ENCODE assay signal across 22 cellular contexts in the genomic region with DNA sequence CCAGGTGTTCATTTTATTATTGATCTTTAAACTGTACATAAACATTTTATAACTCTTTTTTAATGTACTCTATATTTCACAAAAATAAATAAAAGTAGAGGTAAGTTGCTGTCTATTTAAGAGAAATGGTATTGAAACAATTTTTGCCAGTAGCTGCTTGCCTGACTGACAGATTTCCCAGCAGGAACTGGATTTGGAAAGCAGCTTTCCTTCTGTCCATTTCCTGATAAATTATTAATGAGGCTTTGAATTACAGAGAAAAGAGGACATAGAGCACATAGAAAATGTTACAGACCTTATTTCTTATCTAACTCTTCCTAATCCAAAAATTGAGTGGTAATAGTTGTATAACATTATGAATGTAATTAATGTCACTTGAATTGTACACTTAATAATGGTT.
A peak's percentile ranks its signal among the peaks of the same experiment; 100 is the strongest.
DNase-seq lines count a peak whose midpoint lies in the region; ATAC-seq, FAIRE-seq and TF ChIP-seq lines count a peak whose summit lies in the region.
"Had no signal": no experiment of that assay in that cellular context is flagged by ENCODE, and none has a peak within 500 bp of the region (broad histone marks: within the 10 kb centered on the region; RNA-seq: fewer than 3 reads in every experiment).

No MANE protein-coding gene starts in this region.

- no peak for TF ChIP-seq CTCF in D721Med (IDR thresholded peaks at IDR 0.05; ENCODE audit: insufficient read depth, missing control alignments)

- peaks cover 85% of the 10 kb centered on the region for H3K79me2 ChIP-seq in GM23248 (ENCODE audit: insufficient read depth)

- H3F3A ChIP-seq in GM23248 (ENCODE audit: insufficient read depth) = peaks cover 82% of the 10 kb centered on the region

- peak; percentile 33 for DNase-seq in NCI-H748 (lab: John Stamatoyannopoulos, UW; ENCODE audit: unreplicated experiment)
- no peak for DNase-seq in NCI-H748 treated with DMSO at 0.1 percent for 48 hours (lab: John Stamatoyannopoulos, UW)
- DNase-seq in GM23248 = no peak
- peak; percentile 70 for DNase-seq in SK-N-MC (ENCODE audit: low read depth, low spot score)
- DNase-seq in kidney glomerular epithelial cell (lab: John Stamatoyannopoulos, UW) = no peak
- DNase-seq in D721Med (ENCODE audit: insufficient read length, low spot score) = no peak
- no peak for DNase-seq in right cardiac atrium
- DNase-seq in SIG-M5 (lab: John Stamatoyannopoulos, UW) = no peak
- DNase-seq: CD4-positive, alpha-beta memory T cell; Karpas-422; MM.1S; NCI-H1105 treated with DMSO at 0.1 percent for 48 hours; NCI-H1694 treated with DMSO at 0.1 percent for 48 hours; NCI-H345; NCI-H526; NK-92 treated with Interleukin-12 subunit alpha and Interleukin-12 subunit beta, amount 100 ng/mL, for 24 hours; Peyer's patch had no signal

- no peaks in the 10 kb centered on the region for H3K9me2 ChIP-seq in GM23248 (ENCODE audit: insufficient read depth)

- no peaks in the 10 kb centered on the region for H3K9me3 ChIP-seq in GM23248 (ENCODE audit: low read depth)
- H3K9me3 ChIP-seq in SK-N-MC (ENCODE audit: low read depth, low read length) = no peaks in the 10 kb centered on the region
- H3K9me3 ChIP-seq in right cardiac atrium (ENCODE audit: control insufficient read depth, low read length) = no peaks in the 10 kb centered on the region
- H3K9me3 ChIP-seq: BLaER1, Peyer's patch had no signal

- H3K4me2 ChIP-seq in GM23248 (ENCODE audit: unreplicated experiment) = no peak overlapping the region
- H3K4me2 ChIP-seq: BLaER1 had no signal

- intact Hi-C loops in right cardiac atrium (cut with DNase I) = no loop called here

- no peaks in the 10 kb centered on the region for H4K20me1 ChIP-seq in GM23248 (ENCODE audit: insufficient read depth)
- H4K20me1 ChIP-seq: BLaER1 had no signal

- no peak overlapping the region for H3K4me3 ChIP-seq in GM23248
- peak overlapping the region; percentile 34 for H3K4me3 ChIP-seq in SK-N-MC
- no peak overlapping the region for H3K4me3 ChIP-seq in right cardiac atrium (ENCODE audit: low read length)
- H3K4me3 ChIP-seq: BLaER1, Peyer's patch had no signal

- FAIRE-seq in D721Med (lab: Jason Lieb, UNC) = no peak
- FAIRE-seq: A204.1, GM12892 had no signal

- ATAC-seq in right cardiac atrium = no peak
- ATAC-seq: Right ventricle myocardium inferior had no signal

- H3K27me3 ChIP-seq in GM23248 (replicated peaks; ENCODE audit: insufficient read depth) (no peaks in the 10 kb centered on the region), right cardiac atrium (ENCODE audit: control insufficient read depth, insufficient read depth) (no peaks in the 10 kb centered on the region)
- H3K27me3 ChIP-seq: BLaER1, Peyer's patch had no signal

- H3K27ac ChIP-seq in GM23248 (peak overlapping the region; percentile 29), SK-N-MC (peak overlapping the region; percentile 22; the same call in 1 of the 2 replicates), right cardiac atrium (ENCODE audit: low read length) (no peak overlapping the region)
- H3K27ac ChIP-seq: BLaER1, HL-60, Peyer's patch had no signal

- H2AFZ ChIP-seq in GM23248 = no peak overlapping the region

- peaks cover 62% of the 10 kb centered on the region for H3K4me1 ChIP-seq in GM23248 (ENCODE audit: insufficient read depth)
- no peaks in the 10 kb centered on the region for H3K4me1 ChIP-seq in right cardiac atrium (ENCODE audit: control insufficient read depth, insufficient read depth, low read length)
- H3K4me1 ChIP-seq: BLaER1, Peyer's patch had no signal

- H3K36me3 ChIP-seq in GM23248 (ENCODE audit: low read depth) (peaks cover 44% of the 10 kb centered on the region), SK-N-MC (ENCODE audit: insufficient read depth, low read length) (no peaks in the 10 kb centered on the region)
- H3K36me3 ChIP-seq: BLaER1, Peyer's patch had no signal

- H3K9ac ChIP-seq in GM23248 (no peak overlapping the region), SK-N-MC (ENCODE audit: insufficient read length) (no peak overlapping the region)
- H3K9ac ChIP-seq: BLaER1 had no signal

- in situ Hi-C loops in GM23248 (cut with MboI) = no loop called here

Comparison
In these comparisons a context has a peak if more than half of its experiments do, and no peak if none do; other contexts are left out.
1. DNase-seq: peak in NCI-H748 (single experiment) and SK-N-MC (single experiment); none in NCI-H748 treated with DMSO at 0.1 percent for 48 hours (single experiment), GM23248 (single experiment), kidney glomerular epithelial cell (single experiment), D721Med (single experiment), right cardiac atrium (0 of 3) and SIG-M5 (single experiment).